In the genomic region with DNA sequence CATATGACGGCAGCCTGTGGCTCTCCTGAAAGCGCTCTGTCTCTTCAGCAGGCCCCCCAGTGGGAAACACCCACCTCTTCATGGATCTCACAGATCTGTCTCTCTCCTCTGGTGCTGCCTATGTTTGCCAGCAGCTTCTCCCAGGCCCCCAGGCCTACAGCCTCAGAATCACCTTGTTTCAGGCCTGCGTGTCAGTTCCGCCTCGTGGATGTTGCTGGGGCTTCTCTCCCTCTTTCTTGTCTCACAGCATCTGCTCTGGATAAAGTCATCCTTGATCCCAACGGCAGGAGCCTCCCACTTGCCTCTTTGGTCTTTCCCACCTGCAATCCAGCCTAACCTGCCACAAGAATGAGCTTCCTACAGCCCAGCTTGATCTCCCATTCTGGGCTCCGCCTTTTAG, we compare ENCODE assay signal across 12 cellular contexts. TPM values are rescaled to one million over a fixed set of nuclear protein-coding genes. Genes with fewer than 3 reads are reported as not detected.
DNase-seq lines count a peak whose midpoint lies in the region; ATAC-seq and TF ChIP-seq lines count a peak whose summit lies in the region.
"Had no signal": no experiment of that assay in that cellular context is flagged by ENCODE, and none has a peak within 500 bp of the region (broad histone marks: within the 10 kb centered on the region; RNA-seq: fewer than 3 reads in every experiment).

No MANE protein-coding gene starts in this region.

- H4K20me1 ChIP-seq in OCI-LY1 (ENCODE audit: insufficient read depth, low read length): 0 out of 2 replicates have a peak, but pooled peaks cover 6% of the 10 kb centered on the region

- H3K9me3 Mint-ChIP-seq in activated naive CD8-positive, alpha-beta T cell treated with anti-CD3 and anti-CD28 coated beads for 36 hours: peaks cover 5% of the 10 kb centered on the region

- TF ChIP-seq CTCF in OCI-LY1 (IDR thresholded peaks at IDR 0.05; ENCODE audit: low read length) (no peak), neutrophil (IDR thresholded peaks at IDR 0.05) (no peak)

- H3K36me3 ChIP-seq in OCI-LY1 (ENCODE audit: insufficient read depth, low read length) (peaks cover 90% of the 10 kb centered on the region), neutrophil (no peaks in the 10 kb centered on the region)
- H3K36me3 ChIP-seq: ovary had no signal

- no peaks in the 10 kb centered on the region for H3K9me2 ChIP-seq in OCI-LY1 (ENCODE audit: low read depth, low read length)

- peaks cover 100% of the 10 kb centered on the region for H3K79me2 ChIP-seq in OCI-LY1 (ENCODE audit: insufficient read depth, low read length)

- H3K27me3 Mint-ChIP-seq in activated naive CD8-positive, alpha-beta T cell treated with anti-CD3 and anti-CD28 coated beads for 36 hours: peaks cover 3% of the 10 kb centered on the region

- H3K4me3 ChIP-seq in OCI-LY1 (ENCODE audit: low read depth, low read length, poor library complexity, severe bottlenecking) (no peak overlapping the region), neutrophil (ENCODE audit: low read depth in 1 of 2, low read length in 1 of 2) (no peak overlapping the region)
- H3K4me3 ChIP-seq: ovary had no signal

- peaks cover 71% of the 10 kb centered on the region for H3K36me3 Mint-ChIP-seq in activated naive CD8-positive, alpha-beta T cell treated with anti-CD3 and anti-CD28 coated beads for 36 hours

- H3K9me3 ChIP-seq in OCI-LY1 (ENCODE audit: low read length): no peaks in the 10 kb centered on the region
- no peaks in the 10 kb centered on the region for H3K9me3 ChIP-seq in neutrophil
- H3K9me3 ChIP-seq: ovary had no signal

- H3K27me3 ChIP-seq in OCI-LY1 (ENCODE audit: insufficient read depth, low read length): no peaks in the 10 kb centered on the region
- no peaks in the 10 kb centered on the region for H3K27me3 ChIP-seq in neutrophil
- H3K27me3 ChIP-seq: ovary had no signal

- peak overlapping the region; percentile 97 for H3K27ac Mint-ChIP-seq in activated naive CD8-positive, alpha-beta T cell treated with anti-CD3 and anti-CD28 coated beads for 36 hours

- no peak overlapping the region for H2AFZ ChIP-seq in OCI-LY1 (ENCODE audit: low read length)

- peaks cover 87% of the 10 kb centered on the region for H3K4me1 Mint-ChIP-seq in activated naive CD8-positive, alpha-beta T cell treated with anti-CD3 and anti-CD28 coated beads for 36 hours

- peak overlapping the region; percentile 78 for H3K4me3 Mint-ChIP-seq in activated naive CD8-positive, alpha-beta T cell treated with anti-CD3 and anti-CD28 coated beads for 36 hours

- H3F3A ChIP-seq in OCI-LY1 (ENCODE audit: insufficient read depth, low read length): peaks cover 5% of the 10 kb centered on the region; the same call in 1 of the 2 replicates

- H3K27ac ChIP-seq in OCI-LY1 (ENCODE audit: low read depth, low read length, poor library complexity, severe bottlenecking): peak overlapping the region; percentile 75
- peak overlapping the region; percentile 67 for H3K27ac ChIP-seq in neutrophil
- H3K27ac ChIP-seq: ovary had no signal

- H3K4me2 ChIP-seq in OCI-LY1 (ENCODE audit: low read length): no peak overlapping the region

- H3K4me1 ChIP-seq in OCI-LY1 (ENCODE audit: insufficient read depth, low read length, severe bottlenecking) (peaks cover 98% of the 10 kb centered on the region), neutrophil (ENCODE audit: control insufficient read depth in 1 of 2, insufficient read depth in 1 of 2, low read depth in 1 of 2, low read length in 1 of 2) (peaks cover 26 to 30% of the 10 kb centered on the region in 2 experiments)

- no peak overlapping the region for H3K9ac ChIP-seq in OCI-LY1 (ENCODE audit: low read length)

- no peak for ATAC-seq in HG03196 (IDR thresholded peaks at IDR 0.05; ENCODE audit: unreplicated experiment)

- DNase-seq in activated T-cell treated with anti-CD3 and anti-CD28 coated beads, Interleukin-2, amount 50 U/mL, for 1 hour: peak; percentile 46
- DNase-seq in activated T-cell treated with anti-CD3 and anti-CD28 coated beads for 4 hours: no peak
- no peak for DNase-seq in activated naive CD8-positive, alpha-beta T cell treated with anti-CD3 and anti-CD28 coated beads for 36 hours
- DNase-seq in GM19240 (ENCODE audit: insufficient read length, low spot score): no peak
- DNase-seq in COLO829 (ENCODE audit: low spot score): no peak
- DNase-seq: NCI-H1436, NCI-H345, ovary had no signal

RNA-seq across cellular contexts. Expression of a gene that starts 34.6 kb away (rescaled TPM):
- total RNA-seq in activated naive CD8-positive, alpha-beta T cell treated with anti-CD3 and anti-CD28 coated beads for 36 hours: 100 to 1,000 TPM; 112 to 114 TPM
- total RNA-seq: endothelial cell of umbilical vein had no signal
